Comparison of ENCODE assay signal across 9 cellular contexts in genomic region chr6:80005406-80005805, GRCh38. TPM values are rescaled to one million over a fixed set of nuclear protein-coding genes. Genes with fewer than 3 reads are reported as not detected.
DNase-seq lines count a peak whose midpoint lies in the region; ATAC-seq and TF ChIP-seq lines count a peak whose summit lies in the region.
"Had no signal": no experiment of that assay in that cellular context is flagged by ENCODE, and none has a peak within 500 bp of the region (broad histone marks: within the 10 kb centered on the region; RNA-seq: fewer than 3 reads in every experiment).

No MANE protein-coding gene starts in this region.

- H3K36me3 ChIP-seq in BE2C, result peaks cover 12% of the 10 kb centered on the region
- no peaks in the 10 kb centered on the region for H3K36me3 ChIP-seq in mesenchymal stem cell (ENCODE audit: control insufficient read depth in 1 of 2, insufficient read depth in 2 of 2, low read depth in 1 of 2, low read length in 2 of 2)

- H3K4me1 ChIP-seq in BE2C (no peaks in the 10 kb centered on the region), mesenchymal stem cell (ENCODE audit: control insufficient read depth, insufficient read depth, low read depth, low read length) (peaks cover 3% of the 10 kb centered on the region)

- H3K14ac ChIP-seq in mesenchymal stem cell (ENCODE audit: low read length in 2 of 2), result no peak overlapping the region

- no peak overlapping the region for H3K4ac ChIP-seq in mesenchymal stem cell (ENCODE audit: low read depth in 1 of 2, low read length in 2 of 2)

- H2BK120ac ChIP-seq in mesenchymal stem cell (ENCODE audit: low read depth, low read length), result no peak overlapping the region

- no peak overlapping the region for H4K8ac ChIP-seq in mesenchymal stem cell (ENCODE audit: low read length)

- H2AFZ ChIP-seq in mesenchymal stem cell (ENCODE audit: low read depth, low read length), result no peak overlapping the region

- no peak overlapping the region for H3K23ac ChIP-seq in mesenchymal stem cell (ENCODE audit: low read length in 2 of 2)

- WGBS in mesenchymal stem cell, result 66% methylated on average over 5 of the region's 6 CpGs

- peak overlapping the region; percentile 94 for H3K4me3 Mint-ChIP-seq in HFFc6
- H3K4me3 Mint-ChIP-seq in activated naive CD8-positive, alpha-beta T cell treated with anti-CD3 and anti-CD28 coated beads, Interleukin-2, amount 10 ng/mL, durations not matched to agents 7 days and 5 days, result peak overlapping the region; percentile 99

- H4K91ac ChIP-seq in mesenchymal stem cell (ENCODE audit: low read length), result no peak overlapping the region

- peaks cover 39% of the 10 kb centered on the region for H3K4me1 Mint-ChIP-seq in HFFc6 (ENCODE audit: low read depth)
- peaks cover 32% of the 10 kb centered on the region for H3K4me1 Mint-ChIP-seq in activated naive CD8-positive, alpha-beta T cell treated with anti-CD3 and anti-CD28 coated beads, Interleukin-2, amount 10 ng/mL, durations not matched to agents 7 days and 5 days

- no peaks in the 10 kb centered on the region for H3K27me3 ChIP-seq in BE2C
- no peaks in the 10 kb centered on the region for H3K27me3 ChIP-seq in mesenchymal stem cell (ENCODE audit: control insufficient read depth in 1 of 2, insufficient read depth in 1 of 2, low read length in 2 of 2)

- H3K9ac ChIP-seq in mesenchymal stem cell (ENCODE audit: low read length), result peak overlapping the region; percentile 97

- H3K27ac Mint-ChIP-seq in HFFc6, result peak overlapping the region; percentile 96
- peak overlapping the region; percentile 98 for H3K27ac Mint-ChIP-seq in activated naive CD8-positive, alpha-beta T cell treated with anti-CD3 and anti-CD28 coated beads, Interleukin-2, amount 10 ng/mL, durations not matched to agents 7 days and 5 days

- H3K9me3 ChIP-seq in BE2C, result no peaks in the 10 kb centered on the region
- no peaks in the 10 kb centered on the region for H3K9me3 ChIP-seq in mesenchymal stem cell (ENCODE audit: control insufficient read depth, low read length)

- no peak overlapping the region for H2BK15ac ChIP-seq in mesenchymal stem cell (ENCODE audit: low read depth, poor library complexity, severe bottlenecking)

- ATAC-seq in activated naive CD8-positive, alpha-beta T cell treated with anti-CD3 and anti-CD28 coated beads, Interleukin-2, amount 10 ng/mL, durations not matched to agents 7 days and 5 days (ENCODE audit: low read depth), result no peak
- ATAC-seq in HG03457 (IDR thresholded peaks at IDR 0.05; ENCODE audit: unreplicated experiment) (no peak), HG03108 (IDR thresholded peaks at IDR 0.05; ENCODE audit: unreplicated experiment) (no peak)

- peak overlapping the region; percentile 87 for H3K4me2 ChIP-seq in mesenchymal stem cell (ENCODE audit: low read length, poor library complexity, severe bottlenecking)

- no peaks in the 10 kb centered on the region for H3K9me3 Mint-ChIP-seq in HFFc6
- H3K9me3 Mint-ChIP-seq in activated naive CD8-positive, alpha-beta T cell treated with anti-CD3 and anti-CD28 coated beads, Interleukin-2, amount 10 ng/mL, durations not matched to agents 7 days and 5 days, result no peaks in the 10 kb centered on the region

- H3K4me3 ChIP-seq in BE2C (ENCODE audit: low read depth, low read length) (peak overlapping the region; percentile 92), mesenchymal stem cell (ENCODE audit: insufficient read depth in 1 of 2, low read depth in 1 of 2, low read length in 2 of 2) (peak overlapping the region in 1 of 2 experiments; percentile 97)

- H2BK5ac ChIP-seq in mesenchymal stem cell (ENCODE audit: low read depth, low read length, poor library complexity, severe bottlenecking), result no peak overlapping the region

- H2AK5ac ChIP-seq in mesenchymal stem cell (ENCODE audit: low read length, severe bottlenecking), result no peak overlapping the region

- POLR2A ChIA-PET in activated naive CD8-positive, alpha-beta T cell treated with anti-CD3 and anti-CD28 coated beads, Interleukin-2, amount 10 ng/mL, durations not matched to agents 7 days and 5 days (lab: Charles Lee), result no interaction called here

- H3K36me3 Mint-ChIP-seq in HFFc6 (ENCODE audit: low read depth), result no peaks in the 10 kb centered on the region; the same call in 1 of the 2 replicates
- peaks cover 28% of the 10 kb centered on the region for H3K36me3 Mint-ChIP-seq in activated naive CD8-positive, alpha-beta T cell treated with anti-CD3 and anti-CD28 coated beads, Interleukin-2, amount 10 ng/mL, durations not matched to agents 7 days and 5 days

- H3K27me3 Mint-ChIP-seq in HFFc6 (ENCODE audit: insufficient read depth), result no peaks in the 10 kb centered on the region
- peaks cover 4% of the 10 kb centered on the region for H3K27me3 Mint-ChIP-seq in activated naive CD8-positive, alpha-beta T cell treated with anti-CD3 and anti-CD28 coated beads, Interleukin-2, amount 10 ng/mL, durations not matched to agents 7 days and 5 days

- H3K79me1 ChIP-seq in mesenchymal stem cell (replicated peaks; ENCODE audit: low read length, poor library complexity, severe bottlenecking), result peaks cover 7% of the 10 kb centered on the region

- no peak for DNase-seq in BE2C
- no peak for DNase-seq in HFFc6
- no peak for DNase-seq in activated naive CD8-positive, alpha-beta T cell treated with anti-CD3 and anti-CD28 coated beads, Interleukin-2, amount 10 ng/mL, durations not matched to agents 7 days and 5 days
- no peak for DNase-seq in mesenchymal stem cell
- DNase-seq in NCI-H2227 (lab: John Stamatoyannopoulos, UW; ENCODE audit: unreplicated experiment), result no peak
- DNase-seq in medulla oblongata (ENCODE audit: extremely low spot score), result no peak
- DNase-seq: stimulated activated CD4-positive, alpha-beta T cell treated with anti-CD3 and anti-CD28 coated beads, Interleukin-4, amount 100 ng/mL, for 1 hour had no signal

- no peak overlapping the region for H3K27ac ChIP-seq in mesenchymal stem cell (ENCODE audit: low read length, poor library complexity, severe bottlenecking)

- no peak overlapping the region for H3K18ac ChIP-seq in mesenchymal stem cell (ENCODE audit: low read depth in 1 of 2, low read length in 2 of 2)

- no peak for TF ChIP-seq CTCF in BE2C (IDR thresholded peaks at IDR 0.05; ENCODE audit: low read depth, low read length)
- no peak for TF ChIP-seq CTCF in HFFc6 (IDR thresholded peaks at IDR 0.05)

- H2BK12ac ChIP-seq in mesenchymal stem cell (ENCODE audit: low read length in 2 of 2), result no peak overlapping the region

RNA-seq across cellular contexts. Expression of gene TTK, which starts 1.0 kb away (rescaled TPM):
- polyA plus RNA-seq in BE2C (2012; ENCODE audit: insufficient read depth, insufficient read length, low read depth), result 2.8 TPM
- total RNA-seq in HFFc6 (2021; fragmentation: NEBNext Ultra II Directional; extraction: Animal tissue kit (Norgen Biotek cat#: 25700)), result 10 to 100 TPM; 10.9 to 26.1 (median 22.5) TPM
- total RNA-seq in activated naive CD8-positive, alpha-beta T cell treated with anti-CD3 and anti-CD28 coated beads, Interleukin-2, amount 10 ng/mL, durations not matched to agents 7 days and 5 days, result 10 to 100 TPM; 25.7 to 27.1 TPM
- polyA plus RNA-seq in mesenchymal stem cell (2013, experiment 1 of 2), result 3.1 TPM
- polyA plus RNA-seq in mesenchymal stem cell (2013, experiment 2 of 2), result 3.3 TPM

RNA-seq across cellular contexts. Expression of gene ELOVL4, which starts 58.1 kb away (rescaled TPM):
- 8.3 TPM for polyA plus RNA-seq in BE2C (2012; ENCODE audit: insufficient read depth, insufficient read length, low read depth)
- 1 to 10 TPM; 5.7 to 7.4 (median 6.7) TPM for total RNA-seq in HFFc6 (2021; fragmentation: NEBNext Ultra II Directional; extraction: Animal tissue kit (Norgen Biotek cat#: 25700))
- under 1 TPM; 0.78 to 0.79 TPM for total RNA-seq in activated naive CD8-positive, alpha-beta T cell treated with anti-CD3 and anti-CD28 coated beads, Interleukin-2, amount 10 ng/mL, durations not matched to agents 7 days and 5 days
- polyA plus RNA-seq in mesenchymal stem cell (2013, experiment 1 of 2), result 10.7 TPM
- polyA plus RNA-seq in mesenchymal stem cell (2013, experiment 2 of 2), result 11.6 TPM
